In the genomic region with DNA sequence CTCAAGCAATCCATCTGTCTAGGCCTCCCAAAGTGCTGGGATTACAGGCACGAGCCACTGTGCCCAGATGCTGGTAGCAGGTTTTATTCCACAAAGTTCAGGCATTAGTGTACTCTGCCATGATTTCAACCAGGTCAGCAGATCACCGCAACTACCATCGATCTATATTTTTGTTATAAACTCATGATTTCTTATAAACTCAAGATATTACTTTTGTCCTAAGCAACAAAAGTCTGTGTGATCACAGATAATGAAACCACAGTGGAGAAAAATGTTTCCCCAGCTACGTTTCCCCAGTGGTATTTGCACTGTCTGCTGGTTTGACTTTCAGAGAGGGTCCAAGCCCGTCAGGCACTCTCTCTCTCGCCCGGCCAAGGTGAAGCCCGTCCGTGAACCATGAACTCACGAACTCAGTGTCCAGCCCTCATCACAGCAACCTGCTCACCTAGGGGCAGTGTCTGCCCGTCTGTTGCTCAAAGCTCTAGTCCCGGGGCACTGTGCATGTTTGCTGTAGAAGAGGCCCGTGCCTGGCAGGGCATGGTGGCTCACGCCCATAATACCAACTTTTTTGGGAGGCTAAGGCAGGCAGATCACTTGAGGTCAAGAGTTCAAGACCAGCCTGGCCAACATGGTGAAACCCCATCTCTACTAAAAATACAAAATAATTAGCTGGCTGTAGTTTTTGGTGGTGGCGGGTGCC, we compare ENCODE assay signal across 24 cellular contexts.
"Had no signal": no experiment of that assay in that cellular context is flagged by ENCODE, and none has a peak within 500 bp of the region (broad histone marks: within the 10 kb centered on the region; RNA-seq: fewer than 3 reads in every experiment).

No MANE protein-coding gene starts in this region.

- H3K4me3 ChIP-seq: MG63, SJSA1, SK-N-MC had no signal

- H3K27me3 ChIP-seq: MG63 had no signal

- H3K36me3 ChIP-seq: MG63, SJSA1 had no signal

- H3K9me3 ChIP-seq: MG63, SJSA1 had no signal

- DNase-seq: IMR-90, Karpas-422, KG1, MG63, NCI-H1092 treated with DMSO at 0.1 percent for 48 hours, NCI-H1436, NCI-H187, NCI-H2029, NCI-H2081 treated with DMSO at 0.1 percent for 48 hours, NCI-H2171, NCI-H226, NCI-H446, NCI-H510A, NCI-H524 treated with DMSO at 0.1 percent for 48 hours, NCI-H69, NCI-H774, Right ventricle myocardium superior, RPMI8226, SIG-M5 had no signal

- H3K27ac ChIP-seq: HL-60, SJSA1, SK-N-MC had no signal

- H3K4me1 ChIP-seq: SJSA1 had no signal

- FAIRE-seq: HTR-8/SVneo, RCC 7860 had no signal
